3 cellular contexts compared by ENCODE assay signal in the genomic region with DNA sequence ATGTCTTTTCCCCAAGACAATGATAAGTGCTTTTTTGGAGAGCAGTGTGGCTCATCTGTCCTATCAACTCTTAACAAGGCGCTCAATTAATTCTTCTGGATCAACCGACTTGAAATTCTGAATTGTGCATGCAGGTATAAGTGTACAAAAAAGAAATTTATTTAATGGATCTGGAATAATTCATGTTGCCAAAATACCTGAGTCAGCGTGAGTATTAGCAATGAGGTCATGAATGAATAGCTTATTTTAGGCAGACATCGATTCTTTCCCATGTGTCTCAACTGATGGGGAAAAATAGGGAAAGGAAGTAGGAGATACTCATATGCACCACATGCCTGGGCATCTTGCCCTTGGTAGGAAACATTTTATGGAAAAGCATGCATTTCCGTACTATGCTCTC.
TF ChIP-seq lines count a peak whose summit lies in the region.

No MANE protein-coding gene starts in this region.

TF ChIP-seq in A549, 52 proteins besides CTCF, POLR2A, EP300 and RAD21:
- no peak for TF ChIP-seq GATA3 (IDR thresholded peaks at IDR 0.05; ENCODE audit: borderline replicate concordance)
- TF ChIP-seq HOXB13 (CRISPR knock-in tag; IDR thresholded peaks at IDR 0.05; ENCODE audit: low read depth) = no peak
- no peak for TF ChIP-seq RARB (CRISPR knock-in tag; IDR thresholded peaks at IDR 0.05)
- TF ChIP-seq FOSL2 (IDR thresholded peaks at IDR 0.05) = no peak
- TF ChIP-seq FOSL2 (CRISPR knock-in tag; IDR thresholded peaks at IDR 0.05) = no peak
- TF ChIP-seq HOXA7 (CRISPR knock-in tag; IDR thresholded peaks at IDR 0.05) = no peak
- no peak for TF ChIP-seq FOXS1 (CRISPR knock-in tag; IDR thresholded peaks at IDR 0.05)
- TF ChIP-seq MAFK (IDR thresholded peaks at IDR 0.05; ENCODE audit: partially characterized antibody) = peak; percentile 42
- TF ChIP-seq, protein P1, sequence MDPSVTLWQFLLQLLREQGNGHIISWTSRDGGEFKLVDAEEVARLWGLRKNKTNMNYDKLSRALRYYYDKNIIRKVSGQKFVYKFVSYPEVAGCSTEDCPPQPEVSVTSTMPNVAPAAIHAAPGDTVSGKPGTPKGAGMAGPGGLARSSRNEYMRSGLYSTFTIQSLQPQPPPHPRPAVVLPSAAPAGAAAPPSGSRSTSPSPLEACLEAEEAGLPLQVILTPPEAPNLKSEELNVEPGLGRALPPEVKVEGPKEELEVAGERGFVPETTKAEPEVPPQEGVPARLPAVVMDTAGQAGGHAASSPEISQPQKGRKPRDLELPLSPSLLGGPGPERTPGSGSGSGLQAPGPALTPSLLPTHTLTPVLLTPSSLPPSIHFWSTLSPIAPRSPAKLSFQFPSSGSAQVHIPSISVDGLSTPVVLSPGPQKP (IDR thresholded peaks at IDR 0.05; ENCODE audit: low read depth, low read length) = no peak

TF ChIP-seq in IMR-90, 13 proteins besides CTCF, POLR2A, EP300 and RAD21:
- TF ChIP-seq CHD1 (IDR thresholded peaks at IDR 0.05; ENCODE audit: low read depth, low read length) = no peak
- peak; percentile 75 for TF ChIP-seq MAFK (IDR thresholded peaks at IDR 0.05; ENCODE audit: low read depth, low read length)
TF ChIP-seq in IMR-90: peak in this region for 1.

TF ChIP-seq in K562, 482 proteins besides CTCF, POLR2A, EP300 and RAD21:
- TF ChIP-seq NFXL1 (CRISPR knock-in tag; IDR thresholded peaks at IDR 0.05) = no peak
- peak; percentile 29; the same call in 1 of the 2 replicates for TF ChIP-seq ZNF316 (IDR thresholded peaks at IDR 0.05)
